8 cellular contexts compared by ENCODE assay signal in genomic region chr1:151993734-151994496, GRCh38. TPM values are rescaled to one million over a fixed set of nuclear protein-coding genes. Genes with fewer than 3 reads are reported as not detected.
DNase-seq lines count a peak whose midpoint lies in the region; ATAC-seq and TF ChIP-seq lines count a peak whose summit lies in the region.

Gene S100A10, minus strand, starts transcription at chr1:151993859. Its CDS starts 7,629 bp downstream, at chr1:151986230.

- no peaks in the 10 kb centered on the region for H3K9me3 ChIP-seq in CD4-positive, alpha-beta T cell (ENCODE audit: control insufficient read depth, low read length)
- no peaks in the 10 kb centered on the region for H3K9me3 ChIP-seq in ascending aorta
- no peaks in the 10 kb centered on the region for H3K9me3 ChIP-seq in right cardiac atrium (ENCODE audit: control insufficient read depth, low read length)
- H3K9me3 ChIP-seq in sigmoid colon, result no peaks in the 10 kb centered on the region

- 2% methylated on average over 68 of the region's 69 CpGs for WGBS in right cardiac atrium
- 1 to 2% methylated on average over 69 of the region's 69 CpGs for WGBS in sigmoid colon, 2 donors

- intact Hi-C loops in CD4-positive, alpha-beta T cell (cut with DNase I, micrococcal nuclease), result loop anchor here (1.0 to 10.0 kb wide), 7 partner anchors 26 to 549 kb away; partner anchors contain the start of gene MRPL9 (in 1 of the 2)
- intact Hi-C loops in ascending aorta (cut with DNase I), result loop anchor here (2.0 kb wide), 3 partner anchors 43 to 55 kb away; partner anchors contain the start of gene S100A11
- intact Hi-C loops in right cardiac atrium (cut with DNase I), result loop anchor here in 1 of 4 donors (2.0 kb wide), 1 partner anchor 59 kb away; no protein-coding TSS in a partner anchor
- intact Hi-C loops in sigmoid colon (cut with DNase I), result no loop called here

- CTCF ChIA-PET in CD4-positive, alpha-beta T cell (lab: Charles Lee), result interaction anchor here (1.2 kb wide), 1 partner anchor 26 kb away, joined by 5 read pairs; no protein-coding TSS in a partner anchor

- peak; percentile 63 to 84 (median 77) for DNase-seq in CD4-positive, alpha-beta T cell
- DNase-seq in HT1080 (ENCODE audit: low read depth), result peak; percentile 80
- peak; percentile 76 for DNase-seq in T-helper 22 cell (ENCODE audit: low read depth)
- peak in 1 of 2 donors; percentile 85 for DNase-seq in ascending aorta (ENCODE audit: low spot score in 2 of 2)
- peak; percentile 90 to 96 (median 95) for DNase-seq in right cardiac atrium
- peak; percentile 91 for DNase-seq in sigmoid colon
- DNase-seq in NCI-H1092 (lab: John Stamatoyannopoulos, UW), result no peak

- H3K27me3 Mint-ChIP-seq in CD4-positive, alpha-beta T cell, result no peaks in the 10 kb centered on the region

- H3K36me3 ChIP-seq in ascending aorta (no peaks in the 10 kb centered on the region), sigmoid colon (no peaks in the 10 kb centered on the region)

- no peaks in the 10 kb centered on the region for H3K27me3 ChIP-seq in CD4-positive, alpha-beta T cell (ENCODE audit: control insufficient read depth, insufficient read depth, low read length)
- H3K27me3 ChIP-seq in ascending aorta (no peaks in the 10 kb centered on the region), right cardiac atrium (ENCODE audit: control insufficient read depth, insufficient read depth) (no peaks in the 10 kb centered on the region), sigmoid colon (no peaks in the 10 kb centered on the region)

- no peak for TF ChIP-seq EP300 in sigmoid colon (IDR thresholded peaks at IDR 0.05)

- peak; percentile 88 for ATAC-seq in CD4-positive, alpha-beta T cell (ENCODE audit: poor library complexity)
- ATAC-seq in right cardiac atrium (peak; percentile 86 to 91), GM18858 (IDR thresholded peaks at IDR 0.05; ENCODE audit: unreplicated experiment) (no peak)

- peak within 1 kb of the TSS; percentile 73 to 97 for H3K4me3 ChIP-seq in ascending aorta
- H3K4me3 ChIP-seq in right cardiac atrium (ENCODE audit: low read length), result peak within 1 kb of the TSS; percentile 86
- peak within 1 kb of the TSS; percentile 53 to 86 (median 76) for H3K4me3 ChIP-seq in sigmoid colon

- peaks cover 22 to 44% of the 10 kb centered on the region in 2 donors for H3K4me1 ChIP-seq in ascending aorta
- H3K4me1 ChIP-seq in right cardiac atrium (ENCODE audit: control insufficient read depth, insufficient read depth, low read length), result peaks cover 9% of the 10 kb centered on the region
- H3K4me1 ChIP-seq in sigmoid colon, result peaks cover 0 to 57% (median 51%) of the 10 kb centered on the region in 4 donors

- peaks cover 58% of the 10 kb centered on the region for H3K4me1 Mint-ChIP-seq in CD4-positive, alpha-beta T cell (ENCODE audit: low read depth)

- peaks cover 25% of the 10 kb centered on the region for H3K36me3 Mint-ChIP-seq in CD4-positive, alpha-beta T cell (ENCODE audit: low read depth)

- peak within 1 kb of the TSS; percentile 91 for H3K27ac Mint-ChIP-seq in CD4-positive, alpha-beta T cell

- POLR2A ChIA-PET in CD4-positive, alpha-beta T cell (lab: Charles Lee), result interaction anchor here (1.0 to 1.6 kb wide), 8 partner anchors 8 to 97 kb away, joined by 3 to 7 read pairs (median 4); no protein-coding TSS in a partner anchor

- TF ChIP-seq POLR2A in sigmoid colon (IDR thresholded peaks at IDR 0.05), result no peak

- no peaks in the 10 kb centered on the region for H3K9me3 Mint-ChIP-seq in CD4-positive, alpha-beta T cell

- peak within 1 kb of the TSS; percentile 82 for H3K27ac ChIP-seq in CD4-positive, alpha-beta T cell (ENCODE audit: low read depth, low read length)
- H3K27ac ChIP-seq in ascending aorta (peak within 1 kb of the TSS; percentile 93 to 95), right cardiac atrium (ENCODE audit: low read length) (peak within 1 kb of the TSS; percentile 91), sigmoid colon (peak within 1 kb of the TSS; percentile 81 to 98 (median 87))

- no peak for TF ChIP-seq CTCF in CD4-positive, alpha-beta T cell (IDR thresholded peaks at IDR 0.05)
- TF ChIP-seq CTCF in ascending aorta (IDR thresholded peaks at IDR 0.05) (peak in 1 of 3 experiments; percentile 6), sigmoid colon (IDR thresholded peaks at IDR 0.05) (no peak)

- peak within 1 kb of the TSS; percentile 94 for H3K4me3 Mint-ChIP-seq in CD4-positive, alpha-beta T cell

RNA-seq across cellular contexts. Expression of gene S100A10, which starts in this region (rescaled TPM):
- 100 to 1,000 TPM; 189 to 204 TPM for total RNA-seq in CD4-positive, alpha-beta T cell
- total RNA-seq in HT1080 (2014; rRNA removed; shearing (Covaris generic)), result 218 and 367 TPM in 2 replicates
- polyA plus RNA-seq in HT1080 (2015; cell fraction: cytosol; rRNA removed), result 334 and 366 TPM in 2 replicates
- polyA plus RNA-seq in HT1080 (2015; cell fraction: nucleus; rRNA removed), result 96.3 and 105 TPM in 2 replicates
- total RNA-seq in ascending aorta (25.8 TPM), right cardiac atrium (100 to 1,000 TPM; 108 to 245 (median 200) TPM), sigmoid colon (10 to 100 TPM; 20.2 to 57.9 (median 43.0) TPM)
- polyA plus RNA-seq in right cardiac atrium (223 TPM), sigmoid colon (1,000 to 10,000 TPM; 1,087 to 1,816 (median 1,723) TPM)
